ENCODE assay signal across 16 cellular contexts in genomic region chr12:120887253-120888043, GRCh38. TPM values are rescaled to one million over a fixed set of nuclear protein-coding genes. Genes with fewer than 3 reads are reported as not detected.
DNase-seq lines count a peak whose midpoint lies in the region; ATAC-seq, FAIRE-seq and TF ChIP-seq lines count a peak whose summit lies in the region.
"Had no signal": no experiment of that assay in that cellular context is flagged by ENCODE, and none has a peak within 500 bp of the region (broad histone marks: within the 10 kb centered on the region; RNA-seq: fewer than 3 reads in every experiment).

No MANE protein-coding gene starts in this region.

- H3K9me3 Mint-ChIP-seq in activated CD8-positive, alpha-beta T cell treated with anti-CD3 and anti-CD28 coated beads, Interleukin-2, amount 10 ng/mL, durations not matched to agents 7 days and 5 days (ENCODE audit: insufficient read depth) = no peaks in the 10 kb centered on the region
- no peaks in the 10 kb centered on the region for H3K9me3 Mint-ChIP-seq in stimulated activated memory B cell treated with anti-CD40 and anti-IgM and Interleukin-4, amounts not matched to agents 10 μg/mL and 1 μg/mL and 100 μg/mL, for 72 hours
- H3K9me3 Mint-ChIP-seq: memory B cell had no signal

- no peaks in the 10 kb centered on the region for H3K27me3 Mint-ChIP-seq in activated CD8-positive, alpha-beta T cell treated with anti-CD3 and anti-CD28 coated beads, Interleukin-2, amount 10 ng/mL, durations not matched to agents 7 days and 5 days (ENCODE audit: low read depth)
- no peaks in the 10 kb centered on the region for H3K27me3 Mint-ChIP-seq in stimulated activated memory B cell treated with anti-CD40 and anti-IgM and Interleukin-4, amounts not matched to agents 10 μg/mL and 1 μg/mL and 100 μg/mL, for 72 hours
- H3K27me3 Mint-ChIP-seq: memory B cell had no signal

- intact Hi-C loops in sciatic nerve (cut with DNase I) (no loop called here), pancreas (cut with DNase I) (no loop called here)

- no peaks in the 10 kb centered on the region for H3K9me3 ChIP-seq in pancreas

- DNase-seq in activated CD4-positive, alpha-beta T cell treated with anti-CD3 and anti-CD28 coated beads for 24 hours (ENCODE audit: low read depth in 2 of 2) = peak; percentile 12 to 13
- no peak for DNase-seq in activated CD4-positive, alpha-beta T cell treated with anti-CD3 and anti-CD28 coated beads, Interleukin-2, amount 50 U/mL, for 1 hour
- DNase-seq in activated CD8-positive, alpha-beta T cell treated with anti-CD3 and anti-CD28 coated beads, Interleukin-2, amount 10 ng/mL, durations not matched to agents 7 days and 5 days = peak; percentile 54
- DNase-seq in epithelial cell of proximal tubule (ENCODE audit: low read depth) (peak; percentile 23), sciatic nerve (ENCODE audit: low spot score) (no peak), pancreas (no peak)
- DNase-seq: hippocampal formation, kidney, NCI-H1930, NCI-H510A treated with DMSO at 0.1 percent for 48 hours, OCI-M1, T-helper 9 cell had no signal

- peak overlapping the region; percentile 11 for H3K27ac Mint-ChIP-seq in activated CD8-positive, alpha-beta T cell treated with anti-CD3 and anti-CD28 coated beads, Interleukin-2, amount 10 ng/mL, durations not matched to agents 7 days and 5 days
- peak overlapping the region; percentile 80 for H3K27ac Mint-ChIP-seq in stimulated activated memory B cell treated with anti-CD40 and anti-IgM and Interleukin-4, amounts not matched to agents 10 μg/mL and 1 μg/mL and 100 μg/mL, for 72 hours

- CTCF ChIA-PET in activated CD8-positive, alpha-beta T cell treated with anti-CD3 and anti-CD28 coated beads, Interleukin-2, amount 10 ng/mL, durations not matched to agents 7 days and 5 days (lab: Charles Lee) = interaction anchor here (0.6 to 2.3 kb wide), 11 partner anchors 9 to 238 kb away, joined by 3 to 12 read pairs (median 4); no protein-coding TSS in a partner anchor

- no peak overlapping the region for H3K4me3 Mint-ChIP-seq in activated CD8-positive, alpha-beta T cell treated with anti-CD3 and anti-CD28 coated beads, Interleukin-2, amount 10 ng/mL, durations not matched to agents 7 days and 5 days
- H3K4me3 Mint-ChIP-seq in stimulated activated memory B cell treated with anti-CD40 and anti-IgM and Interleukin-4, amounts not matched to agents 10 μg/mL and 1 μg/mL and 100 μg/mL, for 72 hours = no peak overlapping the region

- POLR2A ChIA-PET in activated CD8-positive, alpha-beta T cell treated with anti-CD3 and anti-CD28 coated beads, Interleukin-2, amount 10 ng/mL, durations not matched to agents 7 days and 5 days (lab: Charles Lee) = interaction anchor here (0.5 to 6.7 kb wide), 6 partner anchors 15 to 305 kb away, joined by 3 to 50 read pairs (median 3); partner anchors contain the start of gene SPPL3

- no peak for TF ChIP-seq CTCF in epithelial cell of proximal tubule (conservative IDR thresholded peaks at IDR 0.05; ENCODE audit: low read depth, low read length)
- no peak for TF ChIP-seq CTCF in pancreas (IDR thresholded peaks at IDR 0.05)

- H3K36me3 Mint-ChIP-seq in activated CD8-positive, alpha-beta T cell treated with anti-CD3 and anti-CD28 coated beads, Interleukin-2, amount 10 ng/mL, durations not matched to agents 7 days and 5 days (ENCODE audit: low read depth) = peaks cover 2% of the 10 kb centered on the region
- no peaks in the 10 kb centered on the region for H3K36me3 Mint-ChIP-seq in stimulated activated memory B cell treated with anti-CD40 and anti-IgM and Interleukin-4, amounts not matched to agents 10 μg/mL and 1 μg/mL and 100 μg/mL, for 72 hours

- no peaks in the 10 kb centered on the region for H3K4me1 ChIP-seq in pancreas

- peak; percentile 27 for ATAC-seq in activated CD8-positive, alpha-beta T cell treated with anti-CD3 and anti-CD28 coated beads, Interleukin-2, amount 10 ng/mL, durations not matched to agents 7 days and 5 days
- no peak for ATAC-seq in stimulated activated memory B cell treated with anti-CD40 and anti-IgM and Interleukin-4, amounts not matched to agents 10 μg/mL and 1 μg/mL and 100 μg/mL, for 72 hours
- ATAC-seq in sciatic nerve (no peak), pancreas (no peak), HG03108 (IDR thresholded peaks at IDR 0.05; ENCODE audit: unreplicated experiment) (no peak)

- FAIRE-seq in pancreas (lab: Jason Lieb, UNC) = no peak
- FAIRE-seq: kidney had no signal

- peaks cover 53% of the 10 kb centered on the region for H3K4me1 Mint-ChIP-seq in activated CD8-positive, alpha-beta T cell treated with anti-CD3 and anti-CD28 coated beads, Interleukin-2, amount 10 ng/mL, durations not matched to agents 7 days and 5 days (ENCODE audit: low read depth)
- peaks cover 48% of the 10 kb centered on the region for H3K4me1 Mint-ChIP-seq in stimulated activated memory B cell treated with anti-CD40 and anti-IgM and Interleukin-4, amounts not matched to agents 10 μg/mL and 1 μg/mL and 100 μg/mL, for 72 hours

- no peaks in the 10 kb centered on the region for H3K36me3 ChIP-seq in pancreas

- no peaks in the 10 kb centered on the region for H3K27me3 ChIP-seq in pancreas

- H3K4me3 ChIP-seq in epithelial cell of proximal tubule (ENCODE audit: low read depth, low read length) (no peak overlapping the region), pancreas (no peak overlapping the region)

- 60 to 70% methylated on average over 5 of the region's 5 CpGs for WGBS in pancreas, 2 donors

- H3K27ac ChIP-seq in pancreas = no peak overlapping the region
- H3K27ac ChIP-seq: 22Rv1 had no signal

RNA-seq across cellular contexts. Expression of gene SPPL3, which starts 16.7 kb away (rescaled TPM):
- 10 to 100 TPM; 23.3 to 27.8 TPM for total RNA-seq in activated CD8-positive, alpha-beta T cell treated with anti-CD3 and anti-CD28 coated beads, Interleukin-2, amount 10 ng/mL, durations not matched to agents 7 days and 5 days
- total RNA-seq in epithelial cell of proximal tubule (8.6 and 9.5 TPM in 2 replicates), sciatic nerve (58.5 TPM), pancreas (10 to 100 TPM; 10.9 to 25.7 (median 17.1) TPM)
- polyA plus RNA-seq in pancreas = 10 to 100 TPM in 1 of 2 donors, 1 to 10 TPM in 1; 7.0 to 13.1 TPM

Comparison
In these comparisons a context has a peak if more than half of its experiments do, and no peak if none do; other contexts are left out.
1. DNase-seq: peak in activated CD4-positive, alpha-beta T cell treated with anti-CD3 and anti-CD28 coated beads for 24 hours (2 of 2), activated CD8-positive, alpha-beta T cell treated with anti-CD3 and anti-CD28 coated beads, Interleukin-2, amount 10 ng/mL, durations not matched to agents 7 days and 5 days (single experiment) and epithelial cell of proximal tubule (single experiment); none in activated CD4-positive, alpha-beta T cell treated with anti-CD3 and anti-CD28 coated beads, Interleukin-2, amount 50 U/mL, for 1 hour (single experiment), sciatic nerve (single experiment) and pancreas (0 of 6).